26 cellular contexts compared by ENCODE assay signal in the genomic region with DNA sequence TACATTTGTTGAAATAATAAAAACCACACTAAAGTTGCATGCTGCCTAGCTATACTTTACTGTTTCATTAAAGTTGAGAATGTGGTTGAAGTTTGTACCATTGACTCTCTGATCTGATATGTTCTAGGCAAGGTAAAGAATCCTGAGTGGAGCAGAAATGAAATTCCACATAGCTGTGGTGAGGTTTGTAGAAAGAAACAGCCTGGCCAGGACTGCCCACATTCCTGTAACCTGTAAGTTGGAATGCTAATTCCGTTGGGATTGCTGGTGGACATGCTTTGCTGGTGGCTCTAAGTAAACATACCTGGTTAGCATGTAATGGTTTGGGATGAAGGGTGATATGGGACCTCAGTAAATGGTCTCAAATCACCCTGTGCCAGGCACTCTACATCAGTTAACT.
"Had no signal": no experiment of that assay in that cellular context is flagged by ENCODE, and none has a peak within 500 bp of the region (broad histone marks: within the 10 kb centered on the region; RNA-seq: fewer than 3 reads in every experiment).

No MANE protein-coding gene starts in this region.

- H3K9me3 Mint-ChIP-seq: activated naive CD4-positive, alpha-beta T cell treated with anti-CD3 and anti-CD28 coated beads, Interleukin-2, amount 10 ng/mL, durations not matched to agents 7 days and 5 days; activated T-helper 17 cell treated with anti-CD3 and anti-CD28 coated beads, Interleukin-2, amount 50 U/mL, for 72 hours; brain; endodermal cell; mesothelial cell of epicardium; natural killer cell treated with Interleukin-12 subunit alpha and Interleukin-12 subunit beta and Interleukin-15 and Interleukin-18, amount 100 ng/mL, for 72 hours had no signal

- H3K27ac ChIP-seq: adrenal gland, epithelial cell of prostate, hepatocyte, lower lobe of right lung, neutrophil, parathyroid adenoma, tibial artery, WERI-Rb-1 had no signal

- H3K9me3 ChIP-seq: adrenal gland, lower lobe of right lung, neutrophil, tibial artery had no signal

- H3K4me3 ChIP-seq: adrenal gland, dorsolateral prefrontal cortex, hepatocyte, lower lobe of right lung, tibial artery had no signal

- H3K4me2 ChIP-seq: hepatocyte had no signal

- H3K9ac ChIP-seq: parathyroid adenoma had no signal

- H3K4me1 Mint-ChIP-seq: activated naive CD4-positive, alpha-beta T cell treated with anti-CD3 and anti-CD28 coated beads, Interleukin-2, amount 10 ng/mL, durations not matched to agents 7 days and 5 days; brain; endodermal cell; mesothelial cell of epicardium had no signal

- H3K4me3 Mint-ChIP-seq: activated naive CD4-positive, alpha-beta T cell treated with anti-CD3 and anti-CD28 coated beads, Interleukin-2, amount 10 ng/mL, durations not matched to agents 7 days and 5 days; activated T-helper 17 cell treated with anti-CD3 and anti-CD28 coated beads, Interleukin-2, amount 50 U/mL, for 72 hours; brain; endodermal cell; mesothelial cell of epicardium; natural killer cell treated with Interleukin-12 subunit alpha and Interleukin-12 subunit beta and Interleukin-15 and Interleukin-18, amount 100 ng/mL, for 72 hours had no signal

- H3K27ac Mint-ChIP-seq: activated naive CD4-positive, alpha-beta T cell treated with anti-CD3 and anti-CD28 coated beads, Interleukin-2, amount 10 ng/mL, durations not matched to agents 7 days and 5 days; activated T-helper 17 cell treated with anti-CD3 and anti-CD28 coated beads, Interleukin-2, amount 50 U/mL, for 72 hours; brain; endodermal cell; mesothelial cell of epicardium; natural killer cell treated with Interleukin-12 subunit alpha and Interleukin-12 subunit beta and Interleukin-15 and Interleukin-18, amount 100 ng/mL, for 72 hours had no signal

- H3K27me3 ChIP-seq: adrenal gland, dorsolateral prefrontal cortex, hepatocyte, neutrophil, tibial artery had no signal

- H3K27me3 Mint-ChIP-seq: activated naive CD4-positive, alpha-beta T cell treated with anti-CD3 and anti-CD28 coated beads, Interleukin-2, amount 10 ng/mL, durations not matched to agents 7 days and 5 days; activated T-helper 17 cell treated with anti-CD3 and anti-CD28 coated beads, Interleukin-2, amount 50 U/mL, for 72 hours; brain; natural killer cell treated with Interleukin-12 subunit alpha and Interleukin-12 subunit beta and Interleukin-15 and Interleukin-18, amount 100 ng/mL, for 72 hours had no signal

- H2AFZ ChIP-seq: hepatocyte, parathyroid adenoma had no signal

- DNase-seq: activated CD8-positive, alpha-beta memory T cell treated with anti-CD3 and anti-CD28 coated beads for 24 hours; activated CD8-positive, alpha-beta memory T cell treated with anti-CD3 and anti-CD28 coated beads, Interleukin-2, amount 50 U/mL, for 48 hours; activated naive CD4-positive, alpha-beta T cell treated with anti-CD3 and anti-CD28 coated beads, Interleukin-2, amount 10 ng/mL, durations not matched to agents 7 days and 5 days; adrenal gland; caudate nucleus; dorsolateral prefrontal cortex; endodermal cell; foreskin fibroblast; lower lobe of right lung; retina; stimulated activated CD4-positive, alpha-beta T cell treated with anti-CD3 and anti-CD28 coated beads, Interleukin-12 subunit alpha, Interleukin-12 subunit beta, amount 100 ng/mL, for 4 hours; stimulated activated CD4-positive, alpha-beta T cell treated with anti-CD3 and anti-CD28 coated beads, Interleukin-1b, Interleukin-23, amount 100 ng/mL, for 48 hours; stimulated activated CD8-positive, alpha-beta memory T cell treated with anti-CD3 and anti-CD28 coated beads, Interleukin-4, amount 100 ng/mL, for 48 hours; stimulated activated naive CD4-positive, alpha-beta T cell; substantia nigra; SW 1271; tibial artery; WERI-Rb-1 had no signal

- H3K4me1 ChIP-seq: adrenal gland, parathyroid adenoma, tibial artery had no signal
